8 cellular contexts compared by ENCODE assay signal in genomic region chr22:33921576-33922181, GRCh38. TPM values are rescaled to one million over a fixed set of nuclear protein-coding genes. Genes with fewer than 3 reads are reported as not detected.
DNase-seq lines count a peak whose midpoint lies in the region; ATAC-seq and TF ChIP-seq lines count a peak whose summit lies in the region.

No MANE protein-coding gene starts in this region.

- DNase-seq in COLO668 (lab: John Stamatoyannopoulos, UW; ENCODE audit: unreplicated experiment) (peak; percentile 61), LoVo (ENCODE audit: low spot score) (peak; percentile 46), fibroblast of lung (ENCODE audit: low read depth in 2 of 2) (peak; percentile 61 to 68), tibial artery (peak; percentile 54 to 78)
- peak; percentile 18 for DNase-seq in activated CD8-positive, alpha-beta memory T cell treated with anti-CD3 and anti-CD28 coated beads, Interleukin-2, amount 50 U/mL, for 4 hours
- DNase-seq in effector CD4-positive, alpha-beta T cell, result no peak

- peak overlapping the region; percentile 89 for H2AFZ ChIP-seq in fibroblast of lung (ENCODE audit: low read length)

- peaks cover 3% of the 10 kb centered on the region for H3K27me3 ChIP-seq in fibroblast of lung (ENCODE audit: control insufficient read depth, insufficient read depth, low read length)
- no peaks in the 10 kb centered on the region for H3K27me3 ChIP-seq in mucosa of stomach (ENCODE audit: control insufficient read depth, insufficient read depth, low read length)
- H3K27me3 ChIP-seq in tibial artery, result no peaks in the 10 kb centered on the region

- H3K4me3 ChIP-seq in fibroblast of lung (replicated peaks in 1 of 4; ENCODE audit: control extremely low read depth in 1 of 4, insufficient read depth in 1 of 4, low read depth in 3 of 4, low read length in 4 of 4) (peak overlapping the region; percentile 61 to 79 (median 74)), mucosa of stomach (ENCODE audit: low read length) (peak overlapping the region; percentile 75), tibial artery (peak overlapping the region; percentile 88 to 96)

- H3K36me3 ChIP-seq in fibroblast of lung (ENCODE audit: control insufficient read depth, insufficient read depth, low read length) (no peaks in the 10 kb centered on the region), mucosa of stomach (ENCODE audit: control insufficient read depth, insufficient read depth, low read length) (no peaks in the 10 kb centered on the region), tibial artery (no peaks in the 10 kb centered on the region)

- no peak for TF ChIP-seq CTCF in fibroblast of lung (conservative IDR thresholded peaks at IDR 0.05 in 1 of 2, IDR thresholded peaks at IDR 0.05 in 1 of 2; ENCODE audit: low read depth in 1 of 2, low read length in 2 of 2)
- TF ChIP-seq CTCF in tibial artery (IDR thresholded peaks at IDR 0.05), result no peak

- peaks cover 10% of the 10 kb centered on the region for H3K79me2 ChIP-seq in fibroblast of lung (ENCODE audit: control insufficient read depth, insufficient read depth, low read length)

- H3K9me3 ChIP-seq in fibroblast of lung (ENCODE audit: control insufficient read depth, insufficient read depth, low read depth, low read length), result no peaks in the 10 kb centered on the region
- no peaks in the 10 kb centered on the region for H3K9me3 ChIP-seq in mucosa of stomach (ENCODE audit: control insufficient read depth, low read length)
- H3K9me3 ChIP-seq in tibial artery, result no peaks in the 10 kb centered on the region

- no peak for ATAC-seq in HG03280 (IDR thresholded peaks at IDR 0.05; ENCODE audit: unreplicated experiment)

- H3K4me2 ChIP-seq in fibroblast of lung (ENCODE audit: extremely low read depth, insufficient read depth, low read length), result peak overlapping the region; percentile 89

- H3K4me1 ChIP-seq in fibroblast of lung (ENCODE audit: control insufficient read depth, extremely low read depth, insufficient read depth, low read length), result peaks cover 3% of the 10 kb centered on the region
- H3K4me1 ChIP-seq in mucosa of stomach (ENCODE audit: control insufficient read depth, insufficient read depth, low read length), result peaks cover 11% of the 10 kb centered on the region
- H3K4me1 ChIP-seq in tibial artery, result peaks cover 0 to 22% (median 15%) of the 10 kb centered on the region in 4 donors

- H3K27ac ChIP-seq in fibroblast of lung (ENCODE audit: insufficient read depth, low read length) (peak overlapping the region; percentile 40), tibial artery (peak overlapping the region; percentile 82 to 86)

- peak overlapping the region; percentile 6 for H3K9ac ChIP-seq in fibroblast of lung (ENCODE audit: insufficient read depth, low read length)
- peak overlapping the region; percentile 36 for H3K9ac ChIP-seq in mucosa of stomach (ENCODE audit: low read length)

- peaks cover 2% of the 10 kb centered on the region for H4K20me1 ChIP-seq in fibroblast of lung (ENCODE audit: control insufficient read depth, extremely low read depth, insufficient read depth, low read length)

- intact Hi-C loops in tibial artery (cut with DNase I; ENCODE audit: low total_unique reads), result loop anchor here (2.0 to 10.0 kb wide), 2 partner anchors 49 to 1103 kb away; no protein-coding TSS in a partner anchor

RNA-seq across cellular contexts. Expression of gene LARGE1, which starts 1.4 kb away (rescaled TPM):
- total RNA-seq in fibroblast of lung, result 15.2 and 19.2 TPM in 2 replicates
- polyA plus RNA-seq in fibroblast of lung, result 13.6 and 14.1 TPM in 2 replicates
- polyA plus RNA-seq in fibroblast of lung (2012), result 11.6 and 11.7 TPM in 2 replicates
- 33.7 and 72.6 TPM in 2 replicates for polyA minus RNA-seq in fibroblast of lung (ENCODE audit: low replicate concordance)
